ENCODE assay signal across 20 cellular contexts in genomic region chr7:5454485-5454884, GRCh38. TPM values are rescaled to one million over a fixed set of nuclear protein-coding genes. Genes with fewer than 3 reads are reported as not detected.
DNase-seq lines count a peak whose midpoint lies in the region; ATAC-seq, FAIRE-seq and TF ChIP-seq lines count a peak whose summit lies in the region.
"Had no signal": no experiment of that assay in that cellular context is flagged by ENCODE, and none has a peak within 500 bp of the region (broad histone marks: within the 10 kb centered on the region; RNA-seq: fewer than 3 reads in every experiment).

No MANE protein-coding gene starts in this region.

- H3K36me3 ChIP-seq in HepG2 (replicated peaks in 1 of 2; ENCODE audit: control insufficient read depth in 1 of 2, insufficient read depth in 2 of 2, low read length in 2 of 2) (no peaks in the 10 kb centered on the region), right lobe of liver (no peaks in the 10 kb centered on the region), HEK293 (ENCODE audit: control insufficient read depth in 2 of 2, insufficient read depth in 1 of 2, low read length in 2 of 2) (no peaks in the 10 kb centered on the region), neuronal stem cell (replicated peaks in 1 of 2; ENCODE audit: control insufficient read depth in 2 of 2, insufficient read depth in 2 of 2, low read length in 2 of 2) (no peaks in the 10 kb centered on the region)
- H3K36me3 ChIP-seq: BE2C; BLaER1 treated with 17β-estradiol and CSF1 and Interleukin-3, amounts not matched to agents 10 nM and 100 nM had no signal

- H3K18ac ChIP-seq in neuronal stem cell (ENCODE audit: low read length), result peak overlapping the region; percentile 46

- POLR2A ChIA-PET in HepG2 (lab: Yijun Ruan, JAX) (no interaction called here), HEK293 (lab: Yijun Ruan, JAX) (no interaction called here)

- no peak for TF ChIP-seq RAD21 in HepG2 (CRISPR knock-in tag; IDR thresholded peaks at IDR 0.05)

- H4K20me1 ChIP-seq in HepG2 (ENCODE audit: insufficient read depth, low read length), result peaks cover 3% of the 10 kb centered on the region; the same call in 1 of the 2 replicates
- H4K20me1 ChIP-seq: BLaER1 treated with 17β-estradiol and CSF1 and Interleukin-3, amounts not matched to agents 10 nM and 100 nM had no signal

- H2AK5ac ChIP-seq in neuronal stem cell (ENCODE audit: low read depth, low read length), result peak overlapping the region; percentile 58

- H3K27ac ChIP-seq in HepG2 (ENCODE audit: extremely low read length, insufficient read depth, low read length), result no peak overlapping the region
- no peak overlapping the region for H3K27ac ChIP-seq in right lobe of liver
- H3K27ac ChIP-seq in HEK293 (ENCODE audit: extremely low read depth, low read depth, low read length), result no peak overlapping the region
- H3K27ac ChIP-seq in neuronal stem cell (replicated peaks; ENCODE audit: low read length), result no peak overlapping the region
- H3K27ac ChIP-seq: BLaER1 treated with 17β-estradiol and CSF1 and Interleukin-3, amounts not matched to agents 10 nM and 100 nM had no signal

- intact Hi-C loops in HepG2 (cut with micrococcal nuclease; ENCODE audit: unreplicated experiment), result no loop called here
- intact Hi-C loops in right lobe of liver (cut with DNase I), result loop anchor here in 1 of 2 donors (10.0 kb wide), 1 partner anchor 220 kb away; no protein-coding TSS in a partner anchor

- H2BK120ac ChIP-seq in neuronal stem cell (ENCODE audit: low read depth, low read length), result no peak overlapping the region

- in situ Hi-C loops in HepG2 (cut with HindIII; ENCODE audit: extremely low pct_ligation_motif_present, low pct_unique_long_range_greater_than_20kb), result loop anchor here (5.0 to 25.0 kb wide), 3 partner anchors 87 to 317 kb away; no protein-coding TSS in a partner anchor

- H4K91ac ChIP-seq in neuronal stem cell (ENCODE audit: low read depth, low read length, poor library complexity), result no peak overlapping the region

- TF ChIP-seq EP300 in HepG2 (IDR thresholded peaks at IDR 0.05; ENCODE audit: low read depth in 2 of 2, low read length in 2 of 2), result no peak
- TF ChIP-seq EP300 in HepG2 (CRISPR knock-in tag; IDR thresholded peaks at IDR 0.05; ENCODE audit: borderline replicate concordance), result no peak

- H2BK12ac ChIP-seq in neuronal stem cell (ENCODE audit: low read length), result no peak overlapping the region

- 97% methylated on average over 2 of the region's 8 CpGs for WGBS in HepG2 (ENCODE audit: low lambda C conversion rate)
- WGBS in right lobe of liver (ENCODE audit: insufficient coverage, low coverage, low lambda C conversion rate, missing lambda C conversion rate), result 100% methylated on average over 1 of the region's 8 CpGs
- no CpG with 5 or more reads among the region's 8 CpGs for WGBS in neuronal stem cell (ENCODE audit: extremely low coverage in 2 of 2, insufficient read length in 2 of 2, insufficient replicate concordance in 1 of 2), 2 donors

- H2BK5ac ChIP-seq in neuronal stem cell (ENCODE audit: low read length), result no peak overlapping the region

- no peak overlapping the region for H3K23ac ChIP-seq in neuronal stem cell (ENCODE audit: low read depth, low read length, poor library complexity)

- no peaks in the 10 kb centered on the region for H3K79me2 ChIP-seq in HepG2 (ENCODE audit: insufficient read depth, low read length)

- H2AFZ ChIP-seq in HepG2 (ENCODE audit: low read length) (no peak overlapping the region), neuronal stem cell (ENCODE audit: low read length) (no peak overlapping the region)
- H2AFZ ChIP-seq: GM23338 had no signal

- CTCF ChIA-PET in HepG2 (lab: Yijun Ruan, JAX; ENCODE audit: low intra/inter-chr PET ratio, low total read pairs), result no interaction called here
- CTCF ChIA-PET in HEK293 (lab: Yijun Ruan, JAX), result no interaction called here

- ATAC-seq in HepG2 (no peak), right lobe of liver (no peak)
- ATAC-seq: GM23338 had no signal

- FAIRE-seq in HepG2 (lab: Jason Lieb, UNC), result no peak
- FAIRE-seq: D721Med, GM12891, GM18507, H54 had no signal

- H3K4me2 ChIP-seq in HepG2 (ENCODE audit: low read depth, low read length) (no peak overlapping the region), neuronal stem cell (ENCODE audit: insufficient read depth, low read length, poor library complexity, severe bottlenecking) (no peak overlapping the region)
- H3K4me2 ChIP-seq: BLaER1 treated with 17β-estradiol and CSF1 and Interleukin-3, amounts not matched to agents 10 nM and 100 nM; GM23338 had no signal

- H3K79me1 ChIP-seq in neuronal stem cell (ENCODE audit: low read depth, low read length), result no peaks in the 10 kb centered on the region

- H4K8ac ChIP-seq in neuronal stem cell (ENCODE audit: low read depth, low read length), result no peak overlapping the region

- no peak for TF ChIP-seq CTCF in HepG2 (CRISPR knock-in tag; IDR thresholded peaks at IDR 0.05)
- TF ChIP-seq CTCF in right lobe of liver (IDR thresholded peaks at IDR 0.05), result no peak
- TF ChIP-seq CTCF in HEK293 (tag by site-specific recombination; IDR thresholded peaks at IDR 0.05), result no peak

- no peak overlapping the region for H2BK15ac ChIP-seq in neuronal stem cell (ENCODE audit: low read length)

- no peak for DNase-seq in HepG2 (ENCODE audit: low spot score)
- DNase-seq in right lobe of liver, result no peak
- DNase-seq in neuronal stem cell (ENCODE audit: low spot score), result no peak
- no peak for DNase-seq in activated naive CD4-positive, alpha-beta T cell (lab: John Stamatoyannopoulos, UW)
- DNase-seq in DMS153 treated with DMSO at 0.1 percent for 48 hours (lab: John Stamatoyannopoulos, UW; ENCODE audit: unreplicated experiment), result no peak
- DNase-seq: BE2C; CD4-positive, alpha-beta T cell; CD8-positive, alpha-beta memory T cell; DMS 273 treated with DMSO at 0.1 percent for 48 hours; DMS53; DMS79 treated with DMSO at 0.1 percent for 48 hours; GF-D8; HCEC 1CT had no signal

- H3K27me3 ChIP-seq in HepG2 (ENCODE audit: control insufficient read depth in 1 of 2, insufficient read depth in 2 of 2, low read length in 2 of 2), result peaks cover 0 to 4% of the 10 kb centered on the region in 2 experiments; a peak in 4 of 5 replicates
- H3K27me3 ChIP-seq in right lobe of liver, result no peaks in the 10 kb centered on the region
- H3K27me3 ChIP-seq in neuronal stem cell (ENCODE audit: control insufficient read depth in 3 of 3, insufficient read depth in 3 of 3, low read depth in 1 of 3, low read length in 3 of 3), result no peaks in the 10 kb centered on the region
- H3K27me3 ChIP-seq: BE2C; BLaER1 treated with 17β-estradiol and CSF1 and Interleukin-3, amounts not matched to agents 10 nM and 100 nM had no signal

- no TSS peak for BruUV-seq in HepG2 (replicated peaks; lab: Mats Ljungman, UMichigan)

- H3K4me1 ChIP-seq in HepG2 (ENCODE audit: insufficient read depth, low read length), result peaks cover 26% of the 10 kb centered on the region
- no peaks in the 10 kb centered on the region for H3K4me1 ChIP-seq in right lobe of liver
- no peaks in the 10 kb centered on the region for H3K4me1 ChIP-seq in HEK293 (ENCODE audit: control insufficient read depth, insufficient read depth, low read length)
- H3K4me1 ChIP-seq in neuronal stem cell (ENCODE audit: control insufficient read depth in 2 of 2, insufficient read depth in 1 of 2, low read depth in 1 of 2, low read length in 2 of 2), result peaks cover 11 to 16% of the 10 kb centered on the region in 2 donors

- no peak overlapping the region for H3K4me3 ChIP-seq in HepG2 (replicated peaks in 1 of 3; ENCODE audit: insufficient read depth in 1 of 3, low read depth in 2 of 3, low read length in 3 of 3)
- no peak overlapping the region for H3K4me3 ChIP-seq in right lobe of liver
- H3K4me3 ChIP-seq in HEK293 (ENCODE audit: low read depth, low read length), result no peak overlapping the region
- no peak overlapping the region for H3K4me3 ChIP-seq in neuronal stem cell (ENCODE audit: low read length in 2 of 2)
- H3K4me3 ChIP-seq: BLaER1 treated with 17β-estradiol and CSF1 and Interleukin-3, amounts not matched to agents 10 nM and 100 nM; GM23338 had no signal

- H3K9ac ChIP-seq in HepG2 (ENCODE audit: insufficient read depth, low read depth, low read length), result no peak overlapping the region
- H3K9ac ChIP-seq in neuronal stem cell (ENCODE audit: low read depth, low read length, poor library complexity), result no peak overlapping the region
- H3K9ac ChIP-seq: BLaER1 treated with 17β-estradiol and CSF1 and Interleukin-3, amounts not matched to agents 10 nM and 100 nM had no signal

- H3K9me3 ChIP-seq in HepG2 (ENCODE audit: low read length) (no peaks in the 10 kb centered on the region), right lobe of liver (no peaks in the 10 kb centered on the region), HEK293 (ENCODE audit: control insufficient read depth, insufficient read depth, low read depth, low read length) (no peaks in the 10 kb centered on the region), neuronal stem cell (replicated peaks in 1 of 2; ENCODE audit: control insufficient read depth in 2 of 2, insufficient read depth in 1 of 2, low read depth in 1 of 2, low read length in 2 of 2) (no peaks in the 10 kb centered on the region)
- H3K9me3 ChIP-seq: BE2C; BLaER1 treated with 17β-estradiol and CSF1 and Interleukin-3, amounts not matched to agents 10 nM and 100 nM had no signal

- no peak overlapping the region for H3K14ac ChIP-seq in neuronal stem cell (ENCODE audit: low read length)

- H3K4ac ChIP-seq in neuronal stem cell (ENCODE audit: low read length), result no peak overlapping the region

- TF ChIP-seq POLR2A in HepG2 (IDR thresholded peaks at IDR 0.05; ENCODE audit: insufficient read depth in 1 of 2, low read depth in 2 of 2, low read length in 2 of 2) (no peak), right lobe of liver (IDR thresholded peaks at IDR 0.05) (no peak)

RNA-seq across cellular contexts. Expression of gene TNRC18, which starts 30.9 kb away (rescaled TPM):
- total RNA-seq in HepG2 (2016; rRNA removed; fragmentation: Illumina TruSeq; extraction: Trizol), result 12.8 and 17.4 TPM in 2 replicates
- total RNA-seq in HepG2 (2016; cell fraction: cytosol; rRNA removed; fragmentation: Illumina TruSeq; extraction: Trizol; ENCODE audit: low read depth), result 4.9 and 7.1 TPM in 2 replicates
- total RNA-seq in HepG2 (2016; cell fraction: insoluble cytoplasmic fraction; rRNA removed; fragmentation: Illumina TruSeq; extraction: Trizol), result 12.8 and 21.5 TPM in 2 replicates
- total RNA-seq in HepG2 (2016; cell fraction: membrane; rRNA removed; fragmentation: Illumina TruSeq; extraction: Trizol), result 4.9 and 5.6 TPM in 2 replicates
- 28.3 and 34.0 TPM in 2 replicates for total RNA-seq in HepG2 (2016; cell fraction: nucleus; rRNA removed; fragmentation: Illumina TruSeq; extraction: Trizol)
- 10.9 and 11.7 TPM in 2 replicates for polyA plus RNA-seq in HepG2 (2011; rRNA removed)
- 8.6 and 11.8 TPM in 2 replicates for polyA plus RNA-seq in HepG2 (2011; cell fraction: cytosol; rRNA removed)
- 65.7 and 102 TPM in 2 replicates for polyA plus RNA-seq in HepG2 (2011; cell fraction: nucleus; rRNA removed)
- 40.6 and 53.7 TPM in 2 replicates for polyA plus RNA-seq in HepG2 (2012)
- 0.71 and 1.3 TPM in 2 replicates for polyA plus RNA-seq in HepG2 (2016; cell fraction: cytosol; fragmentation: Illumina TruSeq; extraction: Trizol; ENCODE audit: low read depth)
- 16.6 and 19.8 TPM in 2 replicates for polyA plus RNA-seq in HepG2 (2016; cell fraction: insoluble cytoplasmic fraction; fragmentation: Illumina TruSeq; extraction: Trizol; ENCODE audit: low read depth)
- polyA plus RNA-seq in HepG2 (2016; cell fraction: membrane; fragmentation: Illumina TruSeq; extraction: Trizol; ENCODE audit: low read depth), result 0.82 and 1.2 TPM in 2 replicates
- polyA plus RNA-seq in HepG2 (2016; cell fraction: nucleus; fragmentation: Illumina TruSeq; extraction: Trizol; ENCODE audit: insufficient read depth, low read depth), result 58.8 and 59.2 TPM in 2 replicates
- polyA minus RNA-seq in HepG2 (2011; rRNA and poly(A)+ RNA removed; ENCODE audit: low replicate concordance), result 11.2 and 51.4 TPM in 2 replicates
- polyA minus RNA-seq in HepG2 (2011; cell fraction: cytosol; rRNA and poly(A)+ RNA removed), result 44.7 and 49.3 TPM in 2 replicates
- polyA minus RNA-seq in HepG2 (2011; cell fraction: nucleus; rRNA and poly(A)+ RNA removed), result 49.2 and 54.8 TPM in 2 replicates
- total RNA-seq in right lobe of liver, result 10 to 100 TPM; 27.0 to 36.9 (median 30.5) TPM
- polyA plus RNA-seq in neuronal stem cell (2013, experiment 1 of 2), result 33.6 TPM
- polyA plus RNA-seq in neuronal stem cell (2013, experiment 2 of 2), result 37.1 TPM

RNA-seq across cellular contexts. Expression of gene FBXL18, which starts 59.1 kb away (rescaled TPM):
- 3.9 TPM in 2 replicates for total RNA-seq in HepG2 (2016; rRNA removed; fragmentation: Illumina TruSeq; extraction: Trizol)
- 1.1 and 1.6 TPM in 2 replicates for total RNA-seq in HepG2 (2016; cell fraction: cytosol; rRNA removed; fragmentation: Illumina TruSeq; extraction: Trizol; ENCODE audit: low read depth)
- total RNA-seq in HepG2 (2016; cell fraction: insoluble cytoplasmic fraction; rRNA removed; fragmentation: Illumina TruSeq; extraction: Trizol), result 3.7 and 4.0 TPM in 2 replicates
- 1.5 and 2.0 TPM in 2 replicates for total RNA-seq in HepG2 (2016; cell fraction: membrane; rRNA removed; fragmentation: Illumina TruSeq; extraction: Trizol)
- total RNA-seq in HepG2 (2016; cell fraction: nucleus; rRNA removed; fragmentation: Illumina TruSeq; extraction: Trizol), result 2.9 and 3.3 TPM in 2 replicates
- polyA plus RNA-seq in HepG2 (2011; rRNA removed), result 1.1 and 1.5 TPM in 2 replicates
- polyA plus RNA-seq in HepG2 (2011; cell fraction: cytosol; rRNA removed), result 0.63 and 1.1 TPM in 2 replicates
- polyA plus RNA-seq in HepG2 (2011; cell fraction: nucleus; rRNA removed), result 4.2 and 7.3 TPM in 2 replicates
- polyA plus RNA-seq in HepG2 (2012), result 1.5 and 2.0 TPM in 2 replicates
- polyA plus RNA-seq in HepG2 (2016; cell fraction: cytosol; fragmentation: Illumina TruSeq; extraction: Trizol; ENCODE audit: low read depth), result 0.17 and 0.19 TPM in 2 replicates
- 1.4 and 2.4 TPM in 2 replicates for polyA plus RNA-seq in HepG2 (2016; cell fraction: insoluble cytoplasmic fraction; fragmentation: Illumina TruSeq; extraction: Trizol; ENCODE audit: low read depth)
- polyA plus RNA-seq in HepG2 (2016; cell fraction: membrane; fragmentation: Illumina TruSeq; extraction: Trizol; ENCODE audit: low read depth), result 0.11 and 0.30 TPM in 2 replicates
- 2.1 and 2.5 TPM in 2 replicates for polyA plus RNA-seq in HepG2 (2016; cell fraction: nucleus; fragmentation: Illumina TruSeq; extraction: Trizol; ENCODE audit: insufficient read depth, low read depth)
- 9.2 and 12.0 TPM in 2 replicates for polyA minus RNA-seq in HepG2 (2011; rRNA and poly(A)+ RNA removed; ENCODE audit: low replicate concordance)
- 3.7 and 4.0 TPM in 2 replicates for polyA minus RNA-seq in HepG2 (2011; cell fraction: cytosol; rRNA and poly(A)+ RNA removed)
- 4.1 and 4.5 TPM in 2 replicates for polyA minus RNA-seq in HepG2 (2011; cell fraction: nucleus; rRNA and poly(A)+ RNA removed)
- 1 to 10 TPM; 3.5 to 8.5 (median 4.7) TPM for total RNA-seq in right lobe of liver
- 5.1 TPM for polyA plus RNA-seq in neuronal stem cell (2013, experiment 1 of 2)
- 5.4 TPM for polyA plus RNA-seq in neuronal stem cell (2013, experiment 2 of 2)

Comparison
In these comparisons a context has a peak if more than half of its experiments do, and no peak if none do; other contexts are left out.
1. Of the 63 proteins assayed by ChIP-seq in both HepG2 and HEK293: peak only in HepG2: none; only in HEK293: none; in both: ZNF768; in neither: 62.